ENCODE assay signal across 1 cellular context in the genomic region with DNA sequence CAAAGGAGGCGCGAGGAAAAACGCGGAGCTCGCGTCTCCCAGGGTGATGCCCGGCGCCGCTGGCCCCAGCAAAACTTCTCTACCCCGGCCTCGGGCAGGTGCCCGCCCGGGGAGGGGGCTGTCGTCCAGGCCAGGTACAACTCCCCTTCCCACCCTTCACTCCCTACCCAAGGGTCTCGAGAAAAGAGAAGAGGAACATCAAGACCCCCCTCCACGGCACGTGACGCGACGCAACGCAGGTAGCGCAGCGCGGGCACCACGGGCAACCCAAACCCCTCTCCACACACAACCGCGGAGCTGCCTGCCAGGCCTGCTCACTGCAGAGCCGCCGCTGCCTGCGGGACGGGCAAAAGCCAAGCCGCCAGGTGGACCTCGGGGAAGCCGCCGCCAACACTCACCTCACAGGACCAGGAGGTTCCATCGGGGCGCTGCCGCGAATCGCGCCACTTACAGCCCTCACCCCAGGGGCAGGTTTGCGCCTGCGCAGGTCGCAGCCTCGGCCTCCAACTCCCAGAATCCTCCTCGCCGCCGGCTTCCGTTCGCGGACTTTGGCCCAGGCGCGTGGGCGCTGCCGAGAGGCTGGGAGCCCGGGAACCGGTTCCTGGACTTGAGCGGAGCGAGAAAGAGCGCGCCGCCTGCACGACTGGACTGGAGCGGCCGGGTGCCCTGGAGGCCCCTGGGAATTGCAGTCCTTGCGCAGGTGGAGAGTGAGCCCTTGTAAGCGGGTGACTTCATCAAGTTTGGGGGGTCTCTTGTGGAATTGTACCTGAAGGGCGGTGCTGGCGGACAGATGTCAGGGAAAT.
TF ChIP-seq lines count a peak whose summit lies in the region.

A gene (minus strand): TSS at position 477 of the 803 bp plus-strand sequence. CDS start 56 bp downstream, at position 421.

TF ChIP-seq in WTC11, 78 proteins besides CTCF, POLR2A, EP300 and RAD21 (continued from another document):
- TF ChIP-seq, protein P1, sequence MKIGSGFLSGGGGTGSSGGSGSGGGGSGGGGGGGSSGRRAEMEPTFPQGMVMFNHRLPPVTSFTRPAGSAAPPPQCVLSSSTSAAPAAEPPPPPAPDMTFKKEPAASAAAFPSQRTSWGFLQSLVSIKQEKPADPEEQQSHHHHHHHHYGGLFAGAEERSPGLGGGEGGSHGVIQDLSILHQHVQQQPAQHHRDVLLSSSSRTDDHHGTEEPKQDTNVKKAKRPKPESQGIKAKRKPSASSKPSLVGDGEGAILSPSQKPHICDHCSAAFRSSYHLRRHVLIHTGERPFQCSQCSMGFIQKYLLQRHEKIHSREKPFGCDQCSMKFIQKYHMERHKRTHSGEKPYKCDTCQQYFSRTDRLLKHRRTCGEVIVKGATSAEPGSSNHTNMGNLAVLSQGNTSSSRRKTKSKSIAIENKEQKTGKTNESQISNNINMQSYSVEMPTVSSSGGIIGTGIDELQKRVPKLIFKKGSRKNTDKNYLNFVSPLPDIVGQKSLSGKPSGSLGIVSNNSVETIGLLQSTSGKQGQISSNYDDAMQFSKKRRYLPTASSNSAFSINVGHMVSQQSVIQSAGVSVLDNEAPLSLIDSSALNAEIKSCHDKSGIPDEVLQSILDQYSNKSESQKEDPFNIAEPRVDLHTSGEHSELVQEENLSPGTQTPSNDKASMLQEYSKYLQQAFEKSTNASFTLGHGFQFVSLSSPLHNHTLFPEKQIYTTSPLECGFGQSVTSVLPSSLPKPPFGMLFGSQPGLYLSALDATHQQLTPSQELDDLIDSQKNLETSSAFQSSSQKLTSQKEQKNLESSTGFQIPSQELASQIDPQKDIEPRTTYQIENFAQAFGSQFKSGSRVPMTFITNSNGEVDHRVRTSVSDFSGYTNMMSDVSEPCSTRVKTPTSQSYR (CRISPR knock-in tag; IDR thresholded peaks at IDR 0.05): 0 out of 2 replicates have a peak, but pooled peaks have one; percentile 28
- TF ChIP-seq, protein P2, sequence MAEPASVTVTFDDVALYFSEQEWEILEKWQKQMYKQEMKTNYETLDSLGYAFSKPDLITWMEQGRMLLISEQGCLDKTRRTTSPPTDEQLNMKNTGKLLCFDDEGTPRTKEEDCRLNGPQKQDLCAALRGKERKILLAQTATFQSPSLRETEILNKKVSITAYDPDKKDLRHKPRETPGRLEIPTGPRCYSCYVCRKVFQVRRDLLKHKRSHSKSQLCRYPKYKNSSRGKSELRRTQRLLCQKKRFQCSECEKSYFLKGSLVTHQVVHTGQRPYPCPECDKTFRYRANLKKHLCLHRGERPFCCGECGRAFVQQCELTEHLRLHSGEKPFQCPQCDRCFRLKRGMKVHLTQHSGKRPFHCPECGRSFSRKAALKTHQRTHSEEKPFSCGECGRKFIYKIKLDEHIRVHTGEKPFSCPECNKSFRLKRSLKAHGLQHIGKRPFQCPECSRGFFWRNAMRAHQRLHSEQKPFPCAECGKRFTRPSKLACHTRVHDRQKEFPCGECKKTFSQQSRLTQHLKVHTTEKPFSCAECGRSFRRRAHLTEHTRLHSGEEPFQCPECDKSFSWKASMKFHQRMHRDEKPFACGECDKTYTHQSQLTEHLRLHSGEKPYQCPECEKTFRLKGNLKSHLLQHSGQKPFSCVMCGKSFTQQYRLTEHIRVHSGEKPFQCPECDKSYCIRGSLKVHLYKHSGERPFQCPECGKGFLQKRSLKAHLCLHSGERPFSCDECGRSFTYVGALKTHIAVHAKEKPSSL (CRISPR knock-in tag; conservative IDR thresholded peaks at IDR 0.05): no peak
- TF ChIP-seq ZNF396 (CRISPR knock-in tag; IDR thresholded peaks at IDR 0.05; ENCODE audit: borderline replicate concordance): no peak
- TF ChIP-seq SP1 (CRISPR knock-in tag; conservative IDR thresholded peaks at IDR 0.05): peak; percentile 81
- TF ChIP-seq, protein P3, sequence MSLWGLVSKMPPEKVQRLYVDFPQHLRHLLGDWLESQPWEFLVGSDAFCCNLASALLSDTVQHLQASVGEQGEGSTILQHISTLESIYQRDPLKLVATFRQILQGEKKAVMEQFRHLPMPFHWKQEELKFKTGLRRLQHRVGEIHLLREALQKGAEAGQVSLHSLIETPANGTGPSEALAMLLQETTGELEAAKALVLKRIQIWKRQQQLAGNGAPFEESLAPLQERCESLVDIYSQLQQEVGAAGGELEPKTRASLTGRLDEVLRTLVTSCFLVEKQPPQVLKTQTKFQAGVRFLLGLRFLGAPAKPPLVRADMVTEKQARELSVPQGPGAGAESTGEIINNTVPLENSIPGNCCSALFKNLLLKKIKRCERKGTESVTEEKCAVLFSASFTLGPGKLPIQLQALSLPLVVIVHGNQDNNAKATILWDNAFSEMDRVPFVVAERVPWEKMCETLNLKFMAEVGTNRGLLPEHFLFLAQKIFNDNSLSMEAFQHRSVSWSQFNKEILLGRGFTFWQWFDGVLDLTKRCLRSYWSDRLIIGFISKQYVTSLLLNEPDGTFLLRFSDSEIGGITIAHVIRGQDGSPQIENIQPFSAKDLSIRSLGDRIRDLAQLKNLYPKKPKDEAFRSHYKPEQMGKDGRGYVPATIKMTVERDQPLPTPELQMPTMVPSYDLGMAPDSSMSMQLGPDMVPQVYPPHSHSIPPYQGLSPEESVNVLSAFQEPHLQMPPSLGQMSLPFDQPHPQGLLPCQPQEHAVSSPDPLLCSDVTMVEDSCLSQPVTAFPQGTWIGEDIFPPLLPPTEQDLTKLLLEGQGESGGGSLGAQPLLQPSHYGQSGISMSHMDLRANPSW (CRISPR knock-in tag; conservative IDR thresholded peaks at IDR 0.05; ENCODE audit: low read depth): no peak
- TF ChIP-seq IRF2 (CRISPR knock-in tag; IDR thresholded peaks at IDR 0.05; ENCODE audit: borderline replicate concordance, low read depth): no peak
- peak; percentile 76 for TF ChIP-seq CREM (CRISPR knock-in tag; IDR thresholded peaks at IDR 0.05)
- TF ChIP-seq NFE2L1 (CRISPR knock-in tag; IDR thresholded peaks at IDR 0.05): peak; percentile 88; the same call in 1 of the 2 replicates
- TF ChIP-seq, protein P4, sequence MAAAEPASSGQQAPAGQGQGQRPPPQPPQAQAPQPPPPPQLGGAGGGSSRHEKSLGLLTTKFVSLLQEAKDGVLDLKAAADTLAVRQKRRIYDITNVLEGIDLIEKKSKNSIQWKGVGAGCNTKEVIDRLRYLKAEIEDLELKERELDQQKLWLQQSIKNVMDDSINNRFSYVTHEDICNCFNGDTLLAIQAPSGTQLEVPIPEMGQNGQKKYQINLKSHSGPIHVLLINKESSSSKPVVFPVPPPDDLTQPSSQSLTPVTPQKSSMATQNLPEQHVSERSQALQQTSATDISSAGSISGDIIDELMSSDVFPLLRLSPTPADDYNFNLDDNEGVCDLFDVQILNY (CRISPR knock-in tag; IDR thresholded peaks at IDR 0.05): peak; percentile 91; the same call in 1 of the 2 replicates
- TF ChIP-seq, protein P5, sequence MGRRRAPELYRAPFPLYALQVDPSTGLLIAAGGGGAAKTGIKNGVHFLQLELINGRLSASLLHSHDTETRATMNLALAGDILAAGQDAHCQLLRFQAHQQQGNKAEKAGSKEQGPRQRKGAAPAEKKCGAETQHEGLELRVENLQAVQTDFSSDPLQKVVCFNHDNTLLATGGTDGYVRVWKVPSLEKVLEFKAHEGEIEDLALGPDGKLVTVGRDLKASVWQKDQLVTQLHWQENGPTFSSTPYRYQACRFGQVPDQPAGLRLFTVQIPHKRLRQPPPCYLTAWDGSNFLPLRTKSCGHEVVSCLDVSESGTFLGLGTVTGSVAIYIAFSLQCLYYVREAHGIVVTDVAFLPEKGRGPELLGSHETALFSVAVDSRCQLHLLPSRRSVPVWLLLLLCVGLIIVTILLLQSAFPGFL (CRISPR knock-in tag; IDR thresholded peaks at IDR 0.05; ENCODE audit: borderline replicate concordance): no peak
- no peak for TF ChIP-seq RELA (CRISPR knock-in tag; IDR thresholded peaks at IDR 0.05; ENCODE audit: borderline replicate concordance)
- TF ChIP-seq, protein P6, sequence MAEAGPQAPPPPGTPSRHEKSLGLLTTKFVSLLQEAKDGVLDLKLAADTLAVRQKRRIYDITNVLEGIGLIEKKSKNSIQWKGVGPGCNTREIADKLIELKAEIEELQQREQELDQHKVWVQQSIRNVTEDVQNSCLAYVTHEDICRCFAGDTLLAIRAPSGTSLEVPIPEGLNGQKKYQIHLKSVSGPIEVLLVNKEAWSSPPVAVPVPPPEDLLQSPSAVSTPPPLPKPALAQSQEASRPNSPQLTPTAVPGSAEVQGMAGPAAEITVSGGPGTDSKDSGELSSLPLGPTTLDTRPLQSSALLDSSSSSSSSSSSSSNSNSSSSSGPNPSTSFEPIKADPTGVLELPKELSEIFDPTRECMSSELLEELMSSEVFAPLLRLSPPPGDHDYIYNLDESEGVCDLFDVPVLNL (CRISPR knock-in tag; IDR thresholded peaks at IDR 0.05; ENCODE audit: borderline replicate concordance, low read depth): no peak
